Comparison of ENCODE assay signal across 1 cellular context in genomic region chr1:11822091-11822490, GRCh38.
TF ChIP-seq lines count a peak whose summit lies in the region.

No MANE protein-coding gene starts in this region.

TF ChIP-seq in SK-N-SH treated with all-trans-retinoic acid at 6 μM for 48 hours, 23 proteins besides CTCF, POLR2A, EP300 and RAD21 (continued from another document):
- TF ChIP-seq PATZ1 (CRISPR knock-in tag; IDR thresholded peaks at IDR 0.05; ENCODE audit: borderline replicate concordance) (no peak), OSR1 (CRISPR knock-in tag; IDR thresholded peaks at IDR 0.05) (no peak)
